8 cellular contexts compared by ENCODE assay signal in genomic region chr2:112644933-112645395, GRCh38. TPM values are rescaled to one million over a fixed set of nuclear protein-coding genes. Genes with fewer than 3 reads are reported as not detected.
A peak's percentile ranks its signal among the peaks of the same experiment; 100 is the strongest.
DNase-seq lines count a peak whose midpoint lies in the region; ATAC-seq and TF ChIP-seq lines count a peak whose summit lies in the region.

No MANE protein-coding gene starts in this region.

- DNase-seq in CD4-positive, CD25-positive, alpha-beta regulatory T cell = no peak
- DNase-seq in HFF-Myc (ENCODE audit: extremely low read depth, low read depth) = no peak
- peak; percentile 20 for DNase-seq in activated naive CD8-positive, alpha-beta T cell treated with anti-CD3 and anti-CD28 coated beads for 36 hours
- no peak for DNase-seq in smooth muscle cell (lab: John Stamatoyannopoulos, UW; ENCODE audit: unreplicated experiment)
- DNase-seq in NCI-H69 (lab: John Stamatoyannopoulos, UW) = no peak
- no peak for DNase-seq in NCI-H187 treated with DMSO at 0.1 percent for 48 hours (lab: John Stamatoyannopoulos, UW)
- DNase-seq in GF-D8 (lab: John Stamatoyannopoulos, UW) = no peak

- no peaks in the 10 kb centered on the region for H3K27me3 Mint-ChIP-seq in CD4-positive, CD25-positive, alpha-beta regulatory T cell
- no peaks in the 10 kb centered on the region for H3K27me3 Mint-ChIP-seq in activated naive CD8-positive, alpha-beta T cell treated with anti-CD3 and anti-CD28 coated beads for 36 hours

- H3K27me3 ChIP-seq in CD4-positive, CD25-positive, alpha-beta regulatory T cell (ENCODE audit: control insufficient read depth, insufficient read depth, low read length) = no peaks in the 10 kb centered on the region
- H3K27me3 ChIP-seq in smooth muscle cell (ENCODE audit: low read depth) = no peaks in the 10 kb centered on the region

- peaks cover 19% of the 10 kb centered on the region for H3K36me3 Mint-ChIP-seq in CD4-positive, CD25-positive, alpha-beta regulatory T cell
- peaks cover 33% of the 10 kb centered on the region for H3K36me3 Mint-ChIP-seq in activated naive CD8-positive, alpha-beta T cell treated with anti-CD3 and anti-CD28 coated beads for 36 hours

- H3K4me3 Mint-ChIP-seq in CD4-positive, CD25-positive, alpha-beta regulatory T cell = peak overlapping the region; percentile 88 to 100 (median 94)
- peak overlapping the region; percentile 76 for H3K4me3 Mint-ChIP-seq in activated naive CD8-positive, alpha-beta T cell treated with anti-CD3 and anti-CD28 coated beads for 36 hours

- H3K4me3 ChIP-seq in CD4-positive, CD25-positive, alpha-beta regulatory T cell (ENCODE audit: low read depth, low read length) = peak overlapping the region; percentile 89
- peak overlapping the region; percentile 93 for H3K4me3 ChIP-seq in HFF-Myc (replicated peaks; ENCODE audit: low read depth, low read length)
- peak overlapping the region; percentile 28 for H3K4me3 ChIP-seq in iPS-11a (ENCODE audit: low read depth, low read length)
- peak overlapping the region; percentile 90 for H3K4me3 ChIP-seq in smooth muscle cell

- no peaks in the 10 kb centered on the region for H3K9me3 Mint-ChIP-seq in CD4-positive, CD25-positive, alpha-beta regulatory T cell
- H3K9me3 Mint-ChIP-seq in activated naive CD8-positive, alpha-beta T cell treated with anti-CD3 and anti-CD28 coated beads for 36 hours = no peaks in the 10 kb centered on the region

- H3K9ac ChIP-seq in smooth muscle cell (ENCODE audit: low read depth) = peak overlapping the region; percentile 94

- TF ChIP-seq CTCF in HFF-Myc (IDR thresholded peaks at IDR 0.05; ENCODE audit: low read depth, low read length, missing control alignments) = no peak
- TF ChIP-seq CTCF in smooth muscle cell (IDR thresholded peaks at IDR 0.05; ENCODE audit: borderline replicate concordance, insufficient read depth, poor library complexity, severe bottlenecking) = no peak

- peak overlapping the region; percentile 28 to 94 (median 75) for H3K27ac Mint-ChIP-seq in CD4-positive, CD25-positive, alpha-beta regulatory T cell
- H3K27ac Mint-ChIP-seq in activated naive CD8-positive, alpha-beta T cell treated with anti-CD3 and anti-CD28 coated beads for 36 hours = peak overlapping the region; percentile 83

- H3K79me2 ChIP-seq in smooth muscle cell (ENCODE audit: low read depth) = peaks cover 41% of the 10 kb centered on the region

- no peaks in the 10 kb centered on the region for H3K9me3 ChIP-seq in CD4-positive, CD25-positive, alpha-beta regulatory T cell (ENCODE audit: control insufficient read depth in 2 of 2, low read length in 2 of 2)
- H3K9me3 ChIP-seq in smooth muscle cell (replicated peaks; ENCODE audit: low read depth) = no peaks in the 10 kb centered on the region

- peaks cover 38% of the 10 kb centered on the region for H4K20me1 ChIP-seq in smooth muscle cell (ENCODE audit: low read depth)

- peaks cover 16% of the 10 kb centered on the region for H3K36me3 ChIP-seq in CD4-positive, CD25-positive, alpha-beta regulatory T cell (ENCODE audit: control insufficient read depth, insufficient read depth, low read length)
- H3K36me3 ChIP-seq in smooth muscle cell (ENCODE audit: low read depth) = no peaks in the 10 kb centered on the region

- peaks cover 21% of the 10 kb centered on the region for H3F3A ChIP-seq in smooth muscle cell (ENCODE audit: low read depth)

- H2AFZ ChIP-seq in smooth muscle cell (ENCODE audit: low read depth) = no peak overlapping the region

- WGBS in smooth muscle cell (ENCODE audit: low lambda C conversion rate) = 2% methylated on average over 12 of the region's 16 CpGs

- H3K4me2 ChIP-seq in smooth muscle cell = peak overlapping the region; percentile 92

- ATAC-seq in CD4-positive, CD25-positive, alpha-beta regulatory T cell (ENCODE audit: low read depth in 2 of 2) = no peak

- peaks cover 31 to 47% (median 43%) of the 10 kb centered on the region in 4 donors for H3K4me1 Mint-ChIP-seq in CD4-positive, CD25-positive, alpha-beta regulatory T cell
- H3K4me1 Mint-ChIP-seq in activated naive CD8-positive, alpha-beta T cell treated with anti-CD3 and anti-CD28 coated beads for 36 hours = peaks cover 61% of the 10 kb centered on the region

- peaks cover 45% of the 10 kb centered on the region for H3K4me1 ChIP-seq in CD4-positive, CD25-positive, alpha-beta regulatory T cell (ENCODE audit: control insufficient read depth, insufficient read depth, low read length, poor library complexity, severe bottlenecking)
- peaks cover 35% of the 10 kb centered on the region for H3K4me1 ChIP-seq in smooth muscle cell (ENCODE audit: low read depth)

- peak overlapping the region; percentile 86 for H3K27ac ChIP-seq in CD4-positive, CD25-positive, alpha-beta regulatory T cell (ENCODE audit: insufficient read depth, low read length, poor library complexity, severe bottlenecking)
- peak overlapping the region; percentile 91 for H3K27ac ChIP-seq in smooth muscle cell (ENCODE audit: low read depth)

RNA-seq across cellular contexts. Expression of gene SLC20A1, which starts 0.8 kb away (rescaled TPM):
- 130 TPM for total RNA-seq in CD4-positive, CD25-positive, alpha-beta regulatory T cell
- 10 to 100 TPM; 18.1 to 30.7 (median 24.9) TPM for polyA plus RNA-seq in CD4-positive, CD25-positive, alpha-beta regulatory T cell
- 10 to 100 TPM; 81.8 to 84.6 TPM for total RNA-seq in activated naive CD8-positive, alpha-beta T cell treated with anti-CD3 and anti-CD28 coated beads for 36 hours
- 96.0 and 106 TPM in 2 replicates for total RNA-seq in smooth muscle cell
- 77.2 and 93.4 TPM in 2 replicates for polyA plus RNA-seq in smooth muscle cell

Comparison
In these comparisons a context has a peak if more than half of its experiments do, and no peak if none do; other contexts are left out.
1. H3K4me3 ChIP-seq: peak in every context shown above with its lines; median percentile 93 in HFF-Myc; 90 in smooth muscle cell; 89 in CD4-positive, CD25-positive, alpha-beta regulatory T cell; 28 in iPS-11a.